15 cellular contexts compared by ENCODE assay signal in genomic region chr1:100924212-100924611, GRCh38. TPM values are rescaled to one million over a fixed set of nuclear protein-coding genes. Genes with fewer than 3 reads are reported as not detected.
DNase-seq lines count a peak whose midpoint lies in the region; ATAC-seq and TF ChIP-seq lines count a peak whose summit lies in the region.
"Had no signal": no experiment of that assay in that cellular context is flagged by ENCODE, and none has a peak within 500 bp of the region (broad histone marks: within the 10 kb centered on the region; RNA-seq: fewer than 3 reads in every experiment).

No MANE protein-coding gene starts in this region.

- POLR2A ChIA-PET in RWPE1 (lab: Yijun Ruan, JAX; ENCODE audit: low non-redundant PET): no interaction called here

- DNase-seq in activated CD8-positive, alpha-beta memory T cell treated with anti-CD3 and anti-CD28 coated beads, Interleukin-2, amount 50 U/mL, for 4 hours: peak; percentile 24
- no peak for DNase-seq in activated CD8-positive, alpha-beta memory T cell treated with anti-CD3 and anti-CD28 coated beads, Interleukin-2, amount 50 U/mL, for 48 hours
- peak; percentile 20 to 29 for DNase-seq in activated CD4-positive, alpha-beta T cell treated with anti-CD3 and anti-CD28 coated beads, Interleukin-2, amount 50 U/mL, for 4 hours
- DNase-seq in epithelial cell of prostate (ENCODE audit: low read depth, low spot score) (no peak), RWPE1 (ENCODE audit: low spot score) (no peak), ascending aorta (ENCODE audit: low spot score in 2 of 2) (no peak)
- peak; percentile 40 for DNase-seq in stimulated activated CD4-positive, alpha-beta T cell treated with anti-CD3 and anti-CD28 coated beads, Interleukin-4, amount 100 ng/mL, for 24 hours
- DNase-seq: activated CD4-positive, CD25-positive, alpha-beta regulatory T cell treated with anti-CD3 and anti-CD28 coated beads, Interleukin-2, amount 50 U/mL, for 72 hours; amygdala; dorsolateral prefrontal cortex; glutamatergic neuron; left lung; small intestine; upper lobe of right lung had no signal

- H3K27me3 ChIP-seq in ascending aorta: no peaks in the 10 kb centered on the region
- H3K27me3 ChIP-seq: dorsolateral prefrontal cortex, left lung, upper lobe of right lung had no signal

- H3K27ac ChIP-seq in epithelial cell of prostate (peak overlapping the region; percentile 2), RWPE1 (no peak overlapping the region), ascending aorta (no peak overlapping the region)
- H3K27ac ChIP-seq: dorsolateral prefrontal cortex, left lung, upper lobe of right lung had no signal

- peaks cover 6 to 30% of the 10 kb centered on the region in 2 donors for H3K36me3 ChIP-seq in ascending aorta

- no peak for TF ChIP-seq CTCF in RWPE1 (conservative IDR thresholded peaks at IDR 0.05; ENCODE audit: low read depth)
- no peak for TF ChIP-seq CTCF in ascending aorta (IDR thresholded peaks at IDR 0.05)

- H3K4me3 ChIP-seq in ascending aorta: no peak overlapping the region
- H3K4me3 ChIP-seq: dorsolateral prefrontal cortex, left lung, upper lobe of right lung had no signal

- intact Hi-C loops in ascending aorta (cut with DNase I): loop anchor here (10.0 kb wide), 1 partner anchor 221 kb away; no protein-coding TSS in a partner anchor

- H3K9me3 ChIP-seq in ascending aorta: no peaks in the 10 kb centered on the region
- H3K9me3 ChIP-seq: left lung, upper lobe of right lung had no signal

- no peak for ATAC-seq in HG03378 (IDR thresholded peaks at IDR 0.05; ENCODE audit: unreplicated experiment)
- ATAC-seq: left lung, upper lobe of right lung had no signal

- CTCF ChIA-PET in RWPE1 (lab: Yijun Ruan, JAX): interaction anchor here (0.6 to 1.2 kb wide), 3 partner anchors 21 to 364 kb away, joined by 4 to 8 read pairs (median 4); no protein-coding TSS in a partner anchor

- no peaks in the 10 kb centered on the region for H3K4me1 ChIP-seq in ascending aorta
- H3K4me1 ChIP-seq: upper lobe of right lung had no signal

RNA-seq across cellular contexts. Expression of gene SLC30A7, which starts 28.3 kb away (rescaled TPM):
- 12.1 TPM for total RNA-seq in ascending aorta

RNA-seq across cellular contexts. Expression of gene EXTL2, which starts 29.6 kb away (rescaled TPM):
- 8.4 TPM for total RNA-seq in ascending aorta

Comparison
In these comparisons a context has a peak if more than half of its experiments do, and no peak if none do; other contexts are left out.
1. DNase-seq: peak in activated CD8-positive, alpha-beta memory T cell treated with anti-CD3 and anti-CD28 coated beads, Interleukin-2, amount 50 U/mL, for 4 hours (single experiment), activated CD4-positive, alpha-beta T cell treated with anti-CD3 and anti-CD28 coated beads, Interleukin-2, amount 50 U/mL, for 4 hours (2 of 2) and stimulated activated CD4-positive, alpha-beta T cell treated with anti-CD3 and anti-CD28 coated beads, Interleukin-4, amount 100 ng/mL, for 24 hours (single experiment); none in activated CD8-positive, alpha-beta memory T cell treated with anti-CD3 and anti-CD28 coated beads, Interleukin-2, amount 50 U/mL, for 48 hours (single experiment), epithelial cell of prostate (single experiment), RWPE1 (single experiment) and ascending aorta (0 of 2).